In the genomic region with DNA sequence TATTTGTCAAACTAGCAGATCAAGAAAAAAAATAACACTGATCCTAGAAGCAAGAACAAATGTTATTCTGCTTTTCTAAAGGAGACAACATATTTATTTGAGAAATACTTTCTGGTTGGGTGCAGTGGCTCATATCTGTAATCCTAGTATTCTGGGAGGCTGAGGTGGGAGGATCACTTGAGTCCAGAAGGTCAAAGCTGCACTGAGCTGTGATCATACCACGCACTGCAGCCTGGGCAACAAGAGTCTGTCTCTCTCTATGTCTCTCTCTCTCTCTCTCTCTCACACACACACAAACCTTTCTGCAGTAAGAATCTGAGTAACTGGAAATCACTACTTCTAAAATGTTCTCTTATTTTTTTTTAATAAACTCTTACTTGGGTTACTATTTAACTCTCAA, we compare ENCODE assay signal across 24 cellular contexts.
"Had no signal": no experiment of that assay in that cellular context is flagged by ENCODE, and none has a peak within 500 bp of the region (broad histone marks: within the 10 kb centered on the region; RNA-seq: fewer than 3 reads in every experiment).

No MANE protein-coding gene starts in this region.

- FAIRE-seq: TTC549 had no signal

- H3K4me3 ChIP-seq: breast epithelium had no signal

- H3K4me3 Mint-ChIP-seq: activated CD4-positive, alpha-beta memory T cell treated with anti-CD3 and anti-CD28 coated beads for 36 hours; activated CD4-positive, alpha-beta T cell treated with anti-CD3 and anti-CD28 coated beads, Interleukin-2, amount 10 ng/mL, durations not matched to agents 7 days and 5 days; activated T-cell treated with anti-CD3 and anti-CD28 coated beads, Interleukin-2, amount 50 U/mL, for 72 hours; T-helper 17 cell had no signal

- ATAC-seq: activated T-cell treated with anti-CD3 and anti-CD28 coated beads, Interleukin-2, amount 50 U/mL, for 72 hours; T-helper 17 cell had no signal

- H3K9me3 Mint-ChIP-seq: activated CD4-positive, alpha-beta memory T cell treated with anti-CD3 and anti-CD28 coated beads for 36 hours; activated CD4-positive, alpha-beta T cell treated with anti-CD3 and anti-CD28 coated beads, Interleukin-2, amount 10 ng/mL, durations not matched to agents 7 days and 5 days; activated T-cell treated with anti-CD3 and anti-CD28 coated beads, Interleukin-2, amount 50 U/mL, for 72 hours; activated T-helper 2 cell treated with anti-CD3 and anti-CD28 coated beads, Interferon-gamma antibody, Interleukin-2, Interleukin-4, amounts not matched to agents 10 μg/mL and 5 μg/mL and 100 μg/mL, durations not matched to agents 14 hours and 24 hours and 36 hours had no signal

- H3K9me3 ChIP-seq: breast epithelium had no signal

- H3K27me3 Mint-ChIP-seq: activated CD4-positive, alpha-beta memory T cell treated with anti-CD3 and anti-CD28 coated beads for 36 hours; activated CD4-positive, alpha-beta T cell treated with anti-CD3 and anti-CD28 coated beads, Interleukin-2, amount 10 ng/mL, durations not matched to agents 7 days and 5 days; T-helper 17 cell had no signal

- H3K4me1 Mint-ChIP-seq: activated CD4-positive, alpha-beta T cell treated with anti-CD3 and anti-CD28 coated beads, Interleukin-2, amount 10 ng/mL, durations not matched to agents 7 days and 5 days had no signal

- H3K27ac Mint-ChIP-seq: activated CD4-positive, alpha-beta memory T cell treated with anti-CD3 and anti-CD28 coated beads for 36 hours; activated CD4-positive, alpha-beta T cell treated with anti-CD3 and anti-CD28 coated beads, Interleukin-2, amount 10 ng/mL, durations not matched to agents 7 days and 5 days; activated T-cell treated with anti-CD3 and anti-CD28 coated beads, Interleukin-2, amount 50 U/mL, for 72 hours; activated T-helper 2 cell treated with anti-CD3 and anti-CD28 coated beads, Interferon-gamma antibody, Interleukin-2, Interleukin-4, amounts not matched to agents 10 μg/mL and 5 μg/mL and 100 μg/mL, durations not matched to agents 14 hours and 24 hours and 36 hours; T-helper 17 cell had no signal

- DNase-seq: activated CD4-positive, alpha-beta memory T cell treated with anti-CD3 and anti-CD28 coated beads for 36 hours; activated CD4-positive, alpha-beta T cell treated with anti-CD3 and anti-CD28 coated beads, Interleukin-2, amount 10 ng/mL, durations not matched to agents 7 days and 5 days; activated CD4-positive, CD25-positive, alpha-beta regulatory T cell; activated CD8-positive, alpha-beta memory T cell treated with anti-CD3 and anti-CD28 coated beads, Interleukin-2, amount 50 U/mL, for 4 hours; activated gamma-delta T cell treated with Interleukin-2 at 50 U/mL for 16 hours; activated naive CD4-positive, alpha-beta T cell treated with anti-CD3 and anti-CD28 coated beads, Interleukin-2, amount 50 U/mL, for 16 hours; activated T-cell treated with anti-CD3 and anti-CD28 coated beads, Interleukin-2, amount 50 U/mL, for 72 hours; aorta; caudate nucleus; Kasumi-1; KBM-7; NCI-H1105 treated with DMSO at 0.1 percent for 48 hours; NCI-H1436 treated with DMSO at 0.1 percent for 48 hours; NCI-H187; NCI-H2081 treated with DMSO at 0.1 percent for 48 hours; NCI-H2171; NCI-H226; NCI-H526 treated with DMSO at 0.1 percent for 48 hours; SIG-M5; T-helper 17 cell; T-helper 9 cell had no signal

- H3K4me1 ChIP-seq: breast epithelium had no signal

- H3K27ac ChIP-seq: breast epithelium had no signal

- H3K27me3 ChIP-seq: breast epithelium had no signal
